8 cellular contexts compared by ENCODE assay signal in genomic region chr10:69337312-69338132, GRCh38.
DNase-seq lines count a peak whose midpoint lies in the region; ATAC-seq and TF ChIP-seq lines count a peak whose summit lies in the region.

No MANE protein-coding gene starts in this region.

- no peaks in the 10 kb centered on the region for H3K9me3 ChIP-seq in SK-N-MC (ENCODE audit: low read depth, low read length)

- H3K4me3 ChIP-seq in SK-N-MC = peak overlapping the region; percentile 48
- no peak overlapping the region for H3K4me3 ChIP-seq in foreskin fibroblast (ENCODE audit: low read depth in 1 of 2, low read length in 2 of 2)

- H3K9ac ChIP-seq in SK-N-MC (ENCODE audit: insufficient read length) = no peak overlapping the region

- no peaks in the 10 kb centered on the region for H3K36me3 ChIP-seq in SK-N-MC (ENCODE audit: insufficient read depth, low read length)

- ATAC-seq in GM21360 (IDR thresholded peaks at IDR 0.05; ENCODE audit: unreplicated experiment) (no peak), GM18511 (IDR thresholded peaks at IDR 0.05; ENCODE audit: unreplicated experiment) (no peak)

- H3K27ac ChIP-seq in SK-N-MC = no peak overlapping the region

- TF ChIP-seq CTCF in foreskin fibroblast (IDR thresholded peaks at IDR 0.05; ENCODE audit: low read depth, low read length) = no peak

- DNase-seq in NCI-H1436 (lab: John Stamatoyannopoulos, UW) (peak; percentile 39), NCI-H1436 treated with DMSO at 0.1 percent for 48 hours (lab: John Stamatoyannopoulos, UW) (no peak), SK-N-MC (ENCODE audit: low read depth, low spot score) (peak; percentile 26), foreskin fibroblast (peak; percentile 90 to 92), pons (ENCODE audit: low spot score) (peak; percentile 64)
- DNase-seq in activated CD4-positive, alpha-beta T cell treated with anti-CD3 and anti-CD28 coated beads for 4 hours = no peak

Comparison
In these comparisons a context has a peak if more than half of its experiments do, and no peak if none do; other contexts are left out.
1. DNase-seq: peak in NCI-H1436 (single experiment), SK-N-MC (single experiment), foreskin fibroblast (2 of 2) and pons (single experiment); none in NCI-H1436 treated with DMSO at 0.1 percent for 48 hours (single experiment) and activated CD4-positive, alpha-beta T cell treated with anti-CD3 and anti-CD28 coated beads for 4 hours (0 of 2).